6 cellular contexts compared by ENCODE assay signal in the genomic region with DNA sequence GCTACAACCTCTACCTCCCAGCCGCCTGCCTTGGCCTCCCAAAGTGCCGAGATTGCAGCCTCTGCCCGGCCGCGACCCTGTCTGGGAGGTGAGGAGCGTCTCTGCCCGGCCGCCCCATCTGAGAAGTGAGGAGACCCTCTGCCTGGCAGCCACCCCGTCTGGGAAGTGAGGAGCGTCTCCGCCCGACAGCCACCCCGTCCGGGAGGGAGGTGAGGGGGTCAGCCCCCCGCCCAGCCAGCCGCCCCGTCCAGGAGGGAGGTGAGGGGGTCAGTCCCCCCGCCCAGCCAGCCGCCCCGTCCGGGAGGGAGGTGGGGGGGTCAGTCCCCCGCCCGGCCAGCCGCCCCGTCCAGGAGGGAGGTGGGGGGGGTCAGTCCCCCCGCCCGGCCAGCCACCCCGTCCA. TPM values are rescaled to one million over a fixed set of nuclear protein-coding genes. Genes with fewer than 3 reads are reported as not detected.
"Had no signal": no experiment of that assay in that cellular context is flagged by ENCODE, and none has a peak within 500 bp of the region (broad histone marks: within the 10 kb centered on the region; RNA-seq: fewer than 3 reads in every experiment).

No MANE protein-coding gene starts in this region.

RNA-seq across cellular contexts. Expression of gene OR11H6, which starts 11.1 kb away (rescaled TPM):
- total RNA-seq: HepG2, HT-29, HT1080, IMR-90, K562 had no signal
- polyA plus RNA-seq: HepG2, IgD-negative memory B cell, IMR-90, K562 had no signal

RNA-seq across cellular contexts. Expression of gene OR11H7, which starts 16.4 kb away (rescaled TPM):
- total RNA-seq: HepG2, HT-29, HT1080, IMR-90, K562 had no signal
- polyA plus RNA-seq: HepG2, IgD-negative memory B cell, IMR-90, K562 had no signal

RNA-seq across cellular contexts. Expression of gene OR11G2, which starts 21.7 kb away (rescaled TPM):
- total RNA-seq: HepG2, HT-29, HT1080, IMR-90, K562 had no signal
- polyA plus RNA-seq: HepG2, IgD-negative memory B cell, IMR-90, K562 had no signal

RNA-seq across cellular contexts. Expression of gene OR11H4, which starts 26.7 kb away (rescaled TPM):
- total RNA-seq: HepG2, HT-29, HT1080, IMR-90, K562 had no signal
- polyA plus RNA-seq: HepG2, IgD-negative memory B cell, IMR-90, K562 had no signal
